8 cellular contexts compared by ENCODE assay signal in the genomic region with DNA sequence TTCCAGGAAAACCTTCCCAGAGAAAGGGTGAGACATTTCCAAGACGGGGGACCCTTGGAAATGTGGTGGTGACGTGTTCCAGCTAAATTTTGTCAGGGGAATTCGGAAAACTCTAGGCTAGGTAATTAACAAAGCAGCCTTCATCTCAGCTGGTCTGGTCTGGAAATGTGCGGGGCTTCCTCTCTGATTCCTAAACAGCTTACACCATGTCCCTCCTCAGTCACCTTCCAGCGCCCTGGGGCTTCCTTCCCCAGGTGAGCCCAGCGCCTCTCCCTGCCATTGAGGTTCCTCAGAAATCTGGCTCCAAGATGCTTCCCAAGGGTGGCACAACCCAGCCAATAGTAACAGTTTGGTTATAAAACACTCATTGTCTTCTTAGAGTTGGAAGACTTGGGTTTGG. TPM values are rescaled to one million over a fixed set of nuclear protein-coding genes. Genes with fewer than 3 reads are reported as not detected.
DNase-seq lines count a peak whose midpoint lies in the region; ATAC-seq, FAIRE-seq and TF ChIP-seq lines count a peak whose summit lies in the region.

No MANE protein-coding gene starts in this region.

- no peak for FAIRE-seq in K562 (lab: Jason Lieb, UNC)

- POLR2A ChIA-PET in HEK293T (lab: Yijun Ruan, JAX) (interaction anchor here (0.9 to 2.8 kb wide), 5 partner anchors 9 to 199 kb away, joined by 3 to 17 read pairs (median 4); no protein-coding TSS in a partner anchor), K562 (lab: Yijun Ruan, JAX) (interaction anchor here (0.7 to 2.0 kb wide), 5 partner anchors 9 to 160 kb away, joined by 3 to 8 read pairs (median 4); no protein-coding TSS in a partner anchor)

- H3K4me3 ChIP-seq in K562 (peak overlapping the region; percentile 74), mesodermal cell (ENCODE audit: extremely low read depth, insufficient read depth, low read length, poor library complexity, severe bottlenecking) (peak overlapping the region; percentile 65)

- peak overlapping the region; percentile 75 for H3K27ac ChIP-seq in 22Rv1
- H3K27ac ChIP-seq in K562 (ENCODE audit: extremely low read depth, low read depth, low read length) = peak overlapping the region; percentile 89
- peak overlapping the region; percentile 77 for H3K27ac ChIP-seq in mesodermal cell (ENCODE audit: low read depth, low read length, severe bottlenecking)

- peak overlapping the region; percentile 98 for H3K9ac ChIP-seq in K562 (ENCODE audit: insufficient read depth in 1 of 2, low read depth in 2 of 2, low read length in 2 of 2)

- H3K36me3 ChIP-seq in K562 (ENCODE audit: control insufficient read depth, insufficient read depth, low read length) (peaks cover 40% of the 10 kb centered on the region; the same call in 2 of the 3 replicates), mesodermal cell (ENCODE audit: control insufficient read depth, insufficient read depth, low read length) (peaks cover 36% of the 10 kb centered on the region)

- H3K4me1 ChIP-seq in K562 (replicated peaks in 1 of 2; ENCODE audit: control insufficient read depth in 2 of 2, insufficient read depth in 2 of 2, low read length in 2 of 2) (peaks cover 6 to 12% of the 10 kb centered on the region in 2 experiments; a peak in 3 of 5 replicates), mesodermal cell (ENCODE audit: control insufficient read depth, insufficient read depth, low read length, poor library complexity, severe bottlenecking) (peaks cover 16% of the 10 kb centered on the region)

- TF ChIP-seq EP300 in K562 (IDR thresholded peaks at IDR 0.05; ENCODE audit: low read length) = no peak

- H3K9me1 ChIP-seq in K562 (ENCODE audit: control insufficient read depth, insufficient read depth, low read length) = no peaks in the 10 kb centered on the region

- peak; percentile 43 for ATAC-seq in K562
- ATAC-seq in GM21381 (IDR thresholded peaks at IDR 0.05; ENCODE audit: unreplicated experiment) = no peak

- H3K4me2 ChIP-seq in K562 (ENCODE audit: insufficient read depth, low read length) = peak overlapping the region; percentile 95

- TF ChIP-seq CTCF in 22Rv1 (IDR thresholded peaks at IDR 0.05) (no peak), K562 (IDR thresholded peaks at IDR 0.05 in 2 of 3, conservative IDR thresholded peaks at IDR 0.05 in 1 of 3; ENCODE audit: insufficient read depth in 2 of 3, low read depth in 1 of 3, low read length in 3 of 3) (no peak)

- no peak for TF ChIP-seq RAD21 in K562 (CRISPR knock-in tag; conservative IDR thresholded peaks at IDR 0.05 in 1 of 2, IDR thresholded peaks at IDR 0.05 in 1 of 2)

- DNase-seq in HEK293T (ENCODE audit: extremely low spot score) (peak; percentile 25), K562 (ENCODE audit: extremely low read depth in 1 of 4, low spot score in 3 of 4) (no peak), 8988T (no peak), A172 (ENCODE audit: low spot score) (no peak), DMS 273 (lab: John Stamatoyannopoulos, UW; ENCODE audit: unreplicated experiment) (no peak)

- in situ Hi-C loops in K562 (cut with MboI) = no loop called here

- H3K79me2 ChIP-seq in K562 (ENCODE audit: control insufficient read depth, insufficient read depth, low read length) = peaks cover 61% of the 10 kb centered on the region

- CTCF ChIA-PET in HEK293T (lab: Yijun Ruan, JAX) = interaction anchor here (2.8 kb wide), 1 partner anchor 200 kb away, joined by 8 read pairs; no protein-coding TSS in a partner anchor
- CTCF ChIA-PET in K562 (lab: Yijun Ruan, JAX; ENCODE audit: low intra/inter-chr PET ratio) = no interaction called here

- no TSS peak for BruUV-seq in K562 (replicated peaks; lab: Mats Ljungman, UMichigan)

- no peak for TF ChIP-seq POLR2A in K562 (conservative IDR thresholded peaks at IDR 0.05)

- 0% methylated on average over 5 of the region's 6 CpGs for WGBS in K562 (ENCODE audit: insufficient coverage, low coverage, missing lambda C conversion rate)
- WGBS in mesodermal cell (ENCODE audit: insufficient coverage in 2 of 2), 2 experiments = 0 to 8% methylated on average over 1 to 5 of the region's 6 CpGs

- H3K9me3 ChIP-seq in K562 (replicated peaks; ENCODE audit: control insufficient read depth, insufficient read depth, low read depth, low read length) (no peaks in the 10 kb centered on the region), mesodermal cell (ENCODE audit: control insufficient read depth, low read length) (no peaks in the 10 kb centered on the region)

- H3K27me3 ChIP-seq in K562 (ENCODE audit: control insufficient read depth in 2 of 2, insufficient read depth in 2 of 2, low read length in 2 of 2) = no peaks in the 10 kb centered on the region

- intact Hi-C loops in K562 (cut with micrococcal nuclease) = loop anchor here (5.0 kb wide), 1 partner anchor 137 kb away; no protein-coding TSS in a partner anchor

- H4K20me1 ChIP-seq in K562 (replicated peaks; ENCODE audit: control insufficient read depth, insufficient read depth, low read length) = no peaks in the 10 kb centered on the region

- peak overlapping the region; percentile 86 for H2AFZ ChIP-seq in K562 (ENCODE audit: low read depth, low read length)

TF ChIP-seq in HEK293T, 16 proteins besides CTCF, POLR2A, EP300 and RAD21 (continues in another document):
- TF ChIP-seq SUZ12 (IDR thresholded peaks at IDR 0.05) (no peak), FOXM1 (IDR thresholded peaks at IDR 0.05; ENCODE audit: borderline replicate concordance) (no peak), CTBP1 (IDR thresholded peaks at IDR 0.05; ENCODE audit: borderline replicate concordance) (no peak), FOXA1 (IDR thresholded peaks at IDR 0.05) (no peak), ZNF384 (IDR thresholded peaks at IDR 0.05) (no peak), SP1 (IDR thresholded peaks at IDR 0.05) (no peak), TARDBP (IDR thresholded peaks at IDR 0.05) (no peak), LEF1 (IDR thresholded peaks at IDR 0.05; ENCODE audit: borderline replicate concordance) (no peak), ELF4 (IDR thresholded peaks at IDR 0.05) (no peak), ARNT (IDR thresholded peaks at IDR 0.05) (no peak), BHLHE40 (IDR thresholded peaks at IDR 0.05; ENCODE audit: borderline replicate concordance) (no peak), HDGF (IDR thresholded peaks at IDR 0.05; ENCODE audit: borderline replicate concordance) (no peak)
- TF ChIP-seq, protein P1, sequence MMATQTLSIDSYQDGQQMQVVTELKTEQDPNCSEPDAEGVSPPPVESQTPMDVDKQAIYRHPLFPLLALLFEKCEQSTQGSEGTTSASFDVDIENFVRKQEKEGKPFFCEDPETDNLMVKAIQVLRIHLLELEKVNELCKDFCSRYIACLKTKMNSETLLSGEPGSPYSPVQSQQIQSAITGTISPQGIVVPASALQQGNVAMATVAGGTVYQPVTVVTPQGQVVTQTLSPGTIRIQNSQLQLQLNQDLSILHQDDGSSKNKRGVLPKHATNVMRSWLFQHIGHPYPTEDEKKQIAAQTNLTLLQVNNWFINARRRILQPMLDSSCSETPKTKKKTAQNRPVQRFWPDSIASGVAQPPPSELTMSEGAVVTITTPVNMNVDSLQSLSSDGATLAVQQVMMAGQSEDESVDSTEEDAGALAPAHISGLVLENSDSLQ (IDR thresholded peaks at IDR 0.05) = no peak

TF ChIP-seq in K562, 482 proteins besides CTCF, POLR2A, EP300 and RAD21 (continues in another document):
- TF ChIP-seq, protein P2, sequence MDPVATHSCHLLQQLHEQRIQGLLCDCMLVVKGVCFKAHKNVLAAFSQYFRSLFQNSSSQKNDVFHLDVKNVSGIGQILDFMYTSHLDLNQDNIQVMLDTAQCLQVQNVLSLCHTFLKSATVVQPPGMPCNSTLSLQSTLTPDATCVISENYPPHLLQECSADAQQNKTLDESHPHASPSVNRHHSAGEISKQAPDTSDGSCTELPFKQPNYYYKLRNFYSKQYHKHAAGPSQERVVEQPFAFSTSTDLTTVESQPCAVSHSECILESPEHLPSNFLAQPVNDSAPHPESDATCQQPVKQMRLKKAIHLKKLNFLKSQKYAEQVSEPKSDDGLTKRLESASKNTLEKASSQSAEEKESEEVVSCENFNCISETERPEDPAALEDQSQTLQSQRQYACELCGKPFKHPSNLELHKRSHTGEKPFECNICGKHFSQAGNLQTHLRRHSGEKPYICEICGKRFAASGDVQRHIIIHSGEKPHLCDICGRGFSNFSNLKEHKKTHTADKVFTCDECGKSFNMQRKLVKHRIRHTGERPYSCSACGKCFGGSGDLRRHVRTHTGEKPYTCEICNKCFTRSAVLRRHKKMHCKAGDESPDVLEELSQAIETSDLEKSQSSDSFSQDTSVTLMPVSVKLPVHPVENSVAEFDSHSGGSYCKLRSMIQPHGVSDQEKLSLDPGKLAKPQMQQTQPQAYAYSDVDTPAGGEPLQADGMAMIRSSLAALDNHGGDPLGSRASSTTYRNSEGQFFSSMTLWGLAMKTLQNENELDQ (CRISPR knock-in tag; IDR thresholded peaks at IDR 0.05; ENCODE audit: borderline replicate concordance) = no peak
- TF ChIP-seq U2AF2 (optimal IDR thresholded peaks at IDR 0.05; ENCODE audit: low read depth, low read length) = no peak

RNA-seq across cellular contexts. Expression of a gene that starts 0.6 kb away (rescaled TPM):
- total RNA-seq in K562 (2011; cell fraction: chromatin; rRNA removed; ENCODE audit: low replicate concordance) = 67.4 and 149 TPM in 2 replicates
- total RNA-seq in K562 (2011; cell fraction: nucleolus; rRNA removed) = 104 and 107 TPM in 2 replicates
- total RNA-seq in K562 (2011; cell fraction: nucleoplasm; rRNA removed) = 71.4 and 73.7 TPM in 2 replicates
- total RNA-seq in K562 (2014; rRNA removed) = 30.1 and 31.2 TPM in 2 replicates
- total RNA-seq in K562 (2014; rRNA removed; fragmentation: Illumina TruSeq; extraction: Trizol) = 16.1 and 17.5 TPM in 2 replicates
- 22.5 and 22.8 TPM in 2 replicates for total RNA-seq in K562 (2015; rRNA removed; fragmentation: Illumina TruSeq; extraction: Trizol)
- total RNA-seq in K562 (2021) = 30.3 and 32.6 TPM in 2 replicates
- 18.1 and 21.3 TPM in 2 replicates for polyA plus RNA-seq in K562 (2011; rRNA removed)
- 18.4 and 28.1 TPM in 2 replicates for polyA plus RNA-seq in K562 (2011; cell fraction: cytosol; rRNA removed)
- polyA plus RNA-seq in K562 (2011; cell fraction: nucleus; rRNA removed) = 56.6 and 83.3 TPM in 2 replicates
- polyA plus RNA-seq in K562 (2012) = 20.0 and 24.2 TPM in 2 replicates
- polyA plus RNA-seq in K562 (2014; fragmentation: Illumina TruSeq; extraction: Trizol) = 25.8 and 27.3 TPM in 2 replicates
- polyA plus RNA-seq in K562 (2014; fragmentation: Nextera tagmentation; extraction: Ambion mirVana) = 10 to 100 TPM; 10.2 to 11.2 TPM
- 28.1 and 30.2 TPM in 2 replicates for polyA plus RNA-seq in K562 (2014; rRNA removed)
- 20.4 and 22.3 TPM in 2 replicates for polyA minus RNA-seq in K562 (2011; rRNA and poly(A)+ RNA removed)
- polyA minus RNA-seq in K562 (2011; cell fraction: cytosol; rRNA and poly(A)+ RNA removed) = 12.1 and 14.0 TPM in 2 replicates
- 48.0 and 48.9 TPM in 2 replicates for polyA minus RNA-seq in K562 (2011; cell fraction: nucleus; rRNA and poly(A)+ RNA removed)
- 26.3 TPM for polyA plus RNA-seq in mesodermal cell (2013, experiment 1 of 2)
- 25.4 TPM for polyA plus RNA-seq in mesodermal cell (2013, experiment 2 of 2)
- 67.2 and 73.8 TPM in 2 replicates for total RNA-seq in A172 (2014; rRNA removed; shearing (Covaris generic))
